Comparison of ENCODE assay signal across 1 cellular context in the genomic region with DNA sequence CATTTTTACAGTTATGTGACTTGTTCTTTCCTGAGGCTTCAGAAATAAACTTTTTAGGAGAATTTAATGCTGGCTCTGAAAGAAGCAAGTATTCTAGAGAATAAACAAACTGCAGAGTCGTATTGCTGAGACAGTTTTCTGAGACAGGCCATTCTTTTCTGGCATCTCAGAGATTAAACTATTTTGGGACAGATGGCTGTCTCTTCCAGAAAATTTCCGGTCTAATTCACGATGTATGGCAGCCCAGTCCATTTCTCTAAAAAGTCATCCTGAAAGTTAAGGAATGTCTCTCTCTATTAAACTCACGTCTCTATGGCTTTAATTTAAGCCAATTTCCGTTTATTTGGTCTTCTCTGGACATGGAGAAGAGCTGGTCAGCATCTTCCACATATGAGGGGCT.
TF ChIP-seq lines count a peak whose summit lies in the region.

No MANE protein-coding gene starts in this region.

TF ChIP-seq in SK-N-SH treated with all-trans-retinoic acid at 6 μM for 48 hours, 23 proteins besides CTCF, POLR2A, EP300 and RAD21 (continued from another document):
- TF ChIP-seq, protein P1, sequence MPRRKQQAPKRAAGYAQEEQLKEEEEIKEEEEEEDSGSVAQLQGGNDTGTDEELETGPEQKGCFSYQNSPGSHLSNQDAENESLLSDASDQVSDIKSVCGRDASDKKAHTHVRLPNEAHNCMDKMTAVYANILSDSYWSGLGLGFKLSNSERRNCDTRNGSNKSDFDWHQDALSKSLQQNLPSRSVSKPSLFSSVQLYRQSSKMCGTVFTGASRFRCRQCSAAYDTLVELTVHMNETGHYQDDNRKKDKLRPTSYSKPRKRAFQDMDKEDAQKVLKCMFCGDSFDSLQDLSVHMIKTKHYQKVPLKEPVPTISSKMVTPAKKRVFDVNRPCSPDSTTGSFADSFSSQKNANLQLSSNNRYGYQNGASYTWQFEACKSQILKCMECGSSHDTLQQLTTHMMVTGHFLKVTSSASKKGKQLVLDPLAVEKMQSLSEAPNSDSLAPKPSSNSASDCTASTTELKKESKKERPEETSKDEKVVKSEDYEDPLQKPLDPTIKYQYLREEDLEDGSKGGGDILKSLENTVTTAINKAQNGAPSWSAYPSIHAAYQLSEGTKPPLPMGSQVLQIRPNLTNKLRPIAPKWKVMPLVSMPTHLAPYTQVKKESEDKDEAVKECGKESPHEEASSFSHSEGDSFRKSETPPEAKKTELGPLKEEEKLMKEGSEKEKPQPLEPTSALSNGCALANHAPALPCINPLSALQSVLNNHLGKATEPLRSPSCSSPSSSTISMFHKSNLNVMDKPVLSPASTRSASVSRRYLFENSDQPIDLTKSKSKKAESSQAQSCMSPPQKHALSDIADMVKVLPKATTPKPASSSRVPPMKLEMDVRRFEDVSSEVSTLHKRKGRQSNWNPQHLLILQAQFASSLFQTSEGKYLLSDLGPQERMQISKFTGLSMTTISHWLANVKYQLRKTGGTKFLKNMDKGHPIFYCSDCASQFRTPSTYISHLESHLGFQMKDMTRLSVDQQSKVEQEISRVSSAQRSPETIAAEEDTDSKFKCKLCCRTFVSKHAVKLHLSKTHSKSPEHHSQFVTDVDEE (CRISPR knock-in tag; IDR thresholded peaks at IDR 0.05) = no peak
- TF ChIP-seq CSDC2 (CRISPR knock-in tag; IDR thresholded peaks at IDR 0.05) (no peak), ZFP3 (CRISPR knock-in tag; IDR thresholded peaks at IDR 0.05) (no peak), ZNF8 (CRISPR knock-in tag; IDR thresholded peaks at IDR 0.05) (no peak), ZFP30 (CRISPR knock-in tag; IDR thresholded peaks at IDR 0.05) (no peak), TOX (CRISPR knock-in tag; IDR thresholded peaks at IDR 0.05; ENCODE audit: borderline replicate concordance) (no peak), OSR1 (CRISPR knock-in tag; IDR thresholded peaks at IDR 0.05) (no peak), BACH2 (CRISPR knock-in tag; IDR thresholded peaks at IDR 0.05; ENCODE audit: borderline replicate concordance) (no peak)
